ENCODE assay signal across 9 cellular contexts in the genomic region with DNA sequence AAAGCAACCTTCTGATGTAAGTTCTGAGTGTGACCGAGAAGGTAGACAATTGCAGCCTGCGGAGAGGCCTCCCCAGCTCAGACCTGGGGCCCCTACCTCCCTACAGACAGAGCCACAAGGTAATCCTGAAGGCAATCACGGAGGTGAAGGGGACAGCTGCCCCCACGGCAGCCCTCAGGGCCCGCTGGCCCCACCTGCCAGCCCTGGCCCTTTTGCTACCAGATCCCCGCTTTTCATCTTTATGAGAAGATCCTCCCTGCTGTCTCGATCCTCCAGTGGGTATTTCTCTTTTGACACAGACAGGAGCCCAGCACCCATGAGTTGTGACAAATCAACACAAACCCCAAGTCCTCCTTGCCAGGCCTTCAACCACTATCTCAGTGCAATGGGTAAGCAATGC. TPM values are rescaled to one million over a fixed set of nuclear protein-coding genes. Genes with fewer than 3 reads are reported as not detected.
DNase-seq lines count a peak whose midpoint lies in the region; ATAC-seq and TF ChIP-seq lines count a peak whose summit lies in the region.
"Had no signal": no experiment of that assay in that cellular context is flagged by ENCODE, and none has a peak within 500 bp of the region (broad histone marks: within the 10 kb centered on the region; RNA-seq: fewer than 3 reads in every experiment).

No MANE protein-coding gene starts in this region.

- peak overlapping the region; percentile 68 for H3K9ac ChIP-seq in OCI-LY1 (ENCODE audit: low read length)

- no peaks in the 10 kb centered on the region for H3K9me3 Mint-ChIP-seq in T-helper 2 cell treated with Interferon-gamma antibody and Interleukin-4, amounts not matched to agents 5 μg/mL and 100 μg/mL, for 36 hours

- H3K79me2 ChIP-seq in OCI-LY1 (ENCODE audit: insufficient read depth, low read length): peaks cover 78% of the 10 kb centered on the region

- TF ChIP-seq CTCF in OCI-LY1 (IDR thresholded peaks at IDR 0.05; ENCODE audit: low read length) (no peak), psoas muscle (IDR thresholded peaks at IDR 0.05) (no peak)

- H3K4me3 ChIP-seq in OCI-LY1 (ENCODE audit: low read depth, low read length, poor library complexity, severe bottlenecking) (peak overlapping the region; percentile 89), ectodermal cell (ENCODE audit: insufficient read depth, low read depth, low read length) (peak overlapping the region; percentile 88), psoas muscle (peak overlapping the region; percentile 84)

- peaks cover 18% of the 10 kb centered on the region for H3K4me1 Mint-ChIP-seq in T-helper 2 cell treated with Interferon-gamma antibody and Interleukin-4, amounts not matched to agents 5 μg/mL and 100 μg/mL, for 36 hours (ENCODE audit: low read depth)

- intact Hi-C loops in psoas muscle (cut with DNase I): loop anchor here in 1 of 2 donors (10.0 kb wide), 1 partner anchor 309 kb away; no protein-coding TSS in a partner anchor

- peak overlapping the region; percentile 75 for H3K4me3 Mint-ChIP-seq in T-helper 2 cell treated with Interferon-gamma antibody and Interleukin-4, amounts not matched to agents 5 μg/mL and 100 μg/mL, for 36 hours

- H3K27ac ChIP-seq in OCI-LY1 (ENCODE audit: low read depth, low read length, poor library complexity, severe bottlenecking) (peak overlapping the region; percentile 53), ectodermal cell (ENCODE audit: insufficient read depth, low read depth, low read length, poor library complexity, severe bottlenecking) (no peak overlapping the region), psoas muscle (peak overlapping the region; percentile 93)

- H3K4me2 ChIP-seq in OCI-LY1 (ENCODE audit: low read length): peak overlapping the region; percentile 80

- H3K36me3 ChIP-seq in OCI-LY1 (ENCODE audit: insufficient read depth, low read length) (peaks cover 77% of the 10 kb centered on the region), ectodermal cell (ENCODE audit: control insufficient read depth, insufficient read depth, low read length) (peaks cover 28% of the 10 kb centered on the region), psoas muscle (ENCODE audit: insufficient read depth in 1 of 2, low read depth in 1 of 2) (peaks cover 0 to 40% of the 10 kb centered on the region in 2 donors)

- no peak for DNase-seq in T-helper 2 cell treated with Interferon-gamma antibody and Interleukin-4, amounts not matched to agents 5 μg/mL and 100 μg/mL, for 36 hours (ENCODE audit: low spot score)
- DNase-seq in T-helper 2 cell (no peak), psoas muscle (no peak), HPDE6-E6E7 (ENCODE audit: extremely low spot score) (no peak), ecto neural progenitor cell (ENCODE audit: low spot score) (no peak)
- DNase-seq: activated gamma-delta T cell treated with Interleukin-2 at 50 U/mL for 16 hours had no signal

- H3K4me1 ChIP-seq in OCI-LY1 (ENCODE audit: insufficient read depth, low read length, severe bottlenecking): peaks cover 72% of the 10 kb centered on the region
- H3K4me1 ChIP-seq in ectodermal cell (ENCODE audit: control insufficient read depth, insufficient read depth, low read length): peaks cover 13% of the 10 kb centered on the region
- H3K4me1 ChIP-seq in psoas muscle: peaks cover 12% of the 10 kb centered on the region

- no peaks in the 10 kb centered on the region for H3K9me3 ChIP-seq in OCI-LY1 (ENCODE audit: low read length)
- no peaks in the 10 kb centered on the region for H3K9me3 ChIP-seq in ectodermal cell (ENCODE audit: control insufficient read depth, low read length)
- H3K9me3 ChIP-seq in psoas muscle: no peaks in the 10 kb centered on the region

- peaks cover 5% of the 10 kb centered on the region; the same call in 1 of the 2 replicates for H4K20me1 ChIP-seq in OCI-LY1 (ENCODE audit: insufficient read depth, low read length)

- peaks cover 68% of the 10 kb centered on the region for H3K27me3 Mint-ChIP-seq in T-helper 2 cell treated with Interferon-gamma antibody and Interleukin-4, amounts not matched to agents 5 μg/mL and 100 μg/mL, for 36 hours (ENCODE audit: low read depth)

- H3K27ac Mint-ChIP-seq in T-helper 2 cell treated with Interferon-gamma antibody and Interleukin-4, amounts not matched to agents 5 μg/mL and 100 μg/mL, for 36 hours: no peak overlapping the region

- H3K9me2 ChIP-seq in OCI-LY1 (ENCODE audit: low read depth, low read length): no peaks in the 10 kb centered on the region

- no peak overlapping the region for H2AFZ ChIP-seq in OCI-LY1 (ENCODE audit: low read length)

- H3K36me3 Mint-ChIP-seq in T-helper 2 cell treated with Interferon-gamma antibody and Interleukin-4, amounts not matched to agents 5 μg/mL and 100 μg/mL, for 36 hours (ENCODE audit: low read depth): peaks cover 28% of the 10 kb centered on the region

- no peaks in the 10 kb centered on the region for H3K27me3 ChIP-seq in OCI-LY1 (ENCODE audit: insufficient read depth, low read length)
- peaks cover 29% of the 10 kb centered on the region for H3K27me3 ChIP-seq in ectodermal cell (ENCODE audit: control insufficient read depth, insufficient read depth, low read length, poor library complexity, severe bottlenecking)
- H3K27me3 ChIP-seq in psoas muscle (ENCODE audit: insufficient read depth in 3 of 3, low read length in 2 of 3): no peaks in the 10 kb centered on the region

- WGBS in ectodermal cell, 2 experiments: 57 to 60% methylated on average over 7 of the region's 7 CpGs
- 87 to 88% (median 87%) methylated on average over 7 of the region's 7 CpGs for WGBS in psoas muscle, 3 donors

- H3F3A ChIP-seq in OCI-LY1 (ENCODE audit: insufficient read depth, low read length): no peaks in the 10 kb centered on the region

- ATAC-seq in psoas muscle: no peak
- ATAC-seq in HG03457 (IDR thresholded peaks at IDR 0.05; ENCODE audit: unreplicated experiment): no peak

RNA-seq across cellular contexts. Expression of a gene that starts 3.0 kb away (rescaled TPM):
- polyA plus RNA-seq in ectodermal cell (2013, experiment 1 of 4): 31.8 TPM
- polyA plus RNA-seq in ectodermal cell (2013, experiment 2 of 4): 35.4 TPM
- 32.5 TPM for polyA plus RNA-seq in ectodermal cell (2013, experiment 3 of 4)
- 32.3 TPM for polyA plus RNA-seq in ectodermal cell (2013, experiment 4 of 4)
- 10 to 100 TPM in 2 of 4 donors, 1 to 10 TPM in 2; 8.2 to 25.4 (median 11.7) TPM for total RNA-seq in psoas muscle
- 1 to 10 TPM; 2.5 to 7.4 (median 4.6) TPM for polyA plus RNA-seq in psoas muscle
